27 cellular contexts compared by ENCODE assay signal in genomic region chr17:72935984-72936383, GRCh38.
"Had no signal": no experiment of that assay in that cellular context is flagged by ENCODE, and none has a peak within 500 bp of the region (broad histone marks: within the 10 kb centered on the region; RNA-seq: fewer than 3 reads in every experiment).

No MANE protein-coding gene starts in this region.

- H3K27ac ChIP-seq: neural progenitor cell, ovary, parathyroid adenoma, psoas muscle, right lobe of liver, sigmoid colon, suprapubic skin, testis, tibial artery, transverse colon, upper lobe of left lung, uterus had no signal

- H2AFZ ChIP-seq: neural progenitor cell, parathyroid adenoma had no signal

- ATAC-seq: naive thymus-derived CD4-positive, alpha-beta T cell; natural killer cell; psoas muscle; stimulated activated memory B cell treated with anti-CD40 and anti-IgM and Interleukin-4, amounts not matched to agents 10 μg/mL and 1 μg/mL and 100 μg/mL, for 72 hours; stimulated activated naive CD8-positive, alpha-beta T cell treated with anti-CD3 and anti-CD28 coated beads, Interleukin-15, amount 100 ng/mL, for 72 hours; stimulated activated naive CD8-positive, alpha-beta T cell treated with anti-CD3 and anti-CD28 coated beads, Interleukin-15, Interleukin-2, amounts not matched to agents 100 U/mL and 50 U/mL, for 24 hours had no signal

- H3K79me2 ChIP-seq: parathyroid adenoma had no signal

- DNase-seq: naive thymus-derived CD4-positive, alpha-beta T cell; natural killer cell; occipital lobe; ovary; posterior cingulate gyrus; psoas muscle; right cardiac atrium; right lobe of liver; sigmoid colon; small intestine; stimulated activated CD4-positive, alpha-beta T cell treated with anti-CD3 and anti-CD28 coated beads, Interleukin-1b, Interleukin-23, amount 100 ng/mL, for 48 hours; stimulated activated CD4-positive, alpha-beta T cell treated with anti-CD3 and anti-CD28 coated beads, Interleukin-4, amount 100 ng/mL, for 1 hour; stimulated activated CD4-positive, alpha-beta T cell treated with anti-CD3 and anti-CD28 coated beads, Interleukin-4, amount 100 ng/mL, for 4 hours; stimulated activated CD8-positive, alpha-beta memory T cell treated with anti-CD3 and anti-CD28 coated beads, Interleukin-4, amount 100 ng/mL, for 48 hours; stimulated activated naive CD4-positive, alpha-beta T cell; stimulated activated naive CD8-positive, alpha-beta T cell treated with anti-CD3 and anti-CD28 coated beads, Interleukin-15, amount 100 ng/mL, for 72 hours; stimulated activated naive CD8-positive, alpha-beta T cell treated with anti-CD3 and anti-CD28 coated beads, Interleukin-15, Interleukin-2, amounts not matched to agents 100 U/mL and 50 U/mL, for 24 hours; substantia nigra; testis; tibial artery; transverse colon; upper lobe of left lung; uterus had no signal

- H3K4me1 ChIP-seq: neural progenitor cell, parathyroid adenoma, psoas muscle, sigmoid colon, suprapubic skin, testis, tibial artery, transverse colon, upper lobe of left lung, uterus had no signal

- FAIRE-seq: small intestine had no signal

- H3K9ac ChIP-seq: neural progenitor cell, parathyroid adenoma had no signal

- H3K4me3 ChIP-seq: neural progenitor cell, ovary, psoas muscle, right lobe of liver, sigmoid colon, suprapubic skin, testis, tibial artery, transverse colon, upper lobe of left lung, uterus had no signal

- H3K4me2 ChIP-seq: neural progenitor cell had no signal

- H3K9me3 ChIP-seq: ovary, psoas muscle, right lobe of liver, sigmoid colon, suprapubic skin, testis, tibial artery, transverse colon, upper lobe of left lung, uterus had no signal

- H3K27me3 ChIP-seq: neural progenitor cell, ovary, right lobe of liver, sigmoid colon, suprapubic skin, testis, tibial artery, transverse colon, upper lobe of left lung, uterus had no signal

- H3K36me3 ChIP-seq: neural progenitor cell, ovary, right lobe of liver, sigmoid colon, suprapubic skin, tibial artery, transverse colon, upper lobe of left lung, uterus had no signal
